ENCODE assay signal across 15 cellular contexts in the genomic region with DNA sequence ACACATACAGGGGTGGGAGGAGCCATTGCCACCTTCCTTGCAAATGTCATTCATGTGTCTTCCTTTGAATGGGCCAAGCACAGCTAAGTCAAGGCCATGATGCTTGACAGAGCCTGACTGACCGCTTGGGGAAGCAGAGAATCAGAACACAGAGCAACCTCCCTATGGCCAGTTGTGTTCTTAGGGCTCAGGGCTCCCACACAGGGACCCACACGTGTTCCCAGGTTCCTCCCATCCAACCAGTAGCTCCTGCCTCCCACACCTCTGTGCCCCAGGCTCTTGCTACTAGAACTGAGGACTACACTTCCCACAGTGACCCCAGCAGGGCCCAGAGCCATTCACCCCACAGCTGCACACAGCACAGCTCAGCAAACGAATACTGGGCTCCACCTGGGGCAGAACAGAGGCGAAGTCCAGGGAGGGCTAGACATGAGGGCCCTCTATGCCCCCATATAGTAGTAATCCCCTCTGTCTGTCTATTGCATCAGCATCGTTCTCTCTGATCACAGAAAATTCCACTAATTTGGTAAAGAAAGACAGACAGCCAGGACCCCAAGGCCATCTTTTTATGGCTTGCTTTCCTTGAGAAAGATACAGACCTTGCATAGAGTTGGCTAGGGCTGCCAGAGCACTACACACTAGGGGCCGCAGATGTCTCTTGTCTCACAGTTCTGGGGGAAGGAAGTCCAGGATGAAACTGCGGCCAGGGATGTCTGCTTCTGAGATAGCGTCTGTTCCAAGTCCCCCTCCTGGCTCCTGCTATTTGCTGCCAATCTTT. TPM values are rescaled to one million over a fixed set of nuclear protein-coding genes. Genes with fewer than 3 reads are reported as not detected.
DNase-seq lines count a peak whose midpoint lies in the region; ATAC-seq, FAIRE-seq and TF ChIP-seq lines count a peak whose summit lies in the region.
"Had no signal": no experiment of that assay in that cellular context is flagged by ENCODE, and none has a peak within 500 bp of the region (broad histone marks: within the 10 kb centered on the region; RNA-seq: fewer than 3 reads in every experiment).

No MANE protein-coding gene starts in this region.

- no peaks in the 10 kb centered on the region for H3F3A ChIP-seq in GM23338 (replicated peaks; ENCODE audit: low read depth)

- H3K79me2 ChIP-seq in GM23338 (replicated peaks; ENCODE audit: insufficient read depth), result no peaks in the 10 kb centered on the region
- H3K79me2 ChIP-seq in K562 (ENCODE audit: control insufficient read depth, insufficient read depth, low read length), result no peaks in the 10 kb centered on the region

- in situ Hi-C loops in K562 (cut with MboI), result no loop called here

- no peak for TF ChIP-seq CTCF in GM23338 (conservative IDR thresholded peaks at IDR 0.05; ENCODE audit: low read depth in 2 of 2)
- no peak for TF ChIP-seq CTCF in K562 (IDR thresholded peaks at IDR 0.05 in 2 of 3, conservative IDR thresholded peaks at IDR 0.05 in 1 of 3; ENCODE audit: insufficient read depth in 2 of 3, low read depth in 1 of 3, low read length in 3 of 3)
- no peak for TF ChIP-seq CTCF in ovary (IDR thresholded peaks at IDR 0.05)

- CTCF ChIA-PET in K562 (lab: Yijun Ruan, JAX; ENCODE audit: low intra/inter-chr PET ratio), result no interaction called here

- H2AFZ ChIP-seq in GM23338 (peak overlapping the region; percentile 83; the same call in 1 of the 2 replicates), K562 (ENCODE audit: low read depth, low read length) (no peak overlapping the region)

- no peaks in the 10 kb centered on the region for H3K9me3 ChIP-seq in K562 (replicated peaks; ENCODE audit: control insufficient read depth, insufficient read depth, low read depth, low read length)
- no peaks in the 10 kb centered on the region for H3K9me3 ChIP-seq in ovary
- H3K9me3 ChIP-seq: BE2C, SJCRH30 had no signal

- no peak overlapping the region for H3K27ac Mint-ChIP-seq in GM23338
- H3K27ac Mint-ChIP-seq: CD4-positive, alpha-beta memory T cell had no signal

- H3K4me3 ChIP-seq in GM23338 (no peak overlapping the region), K562 (no peak overlapping the region), ovary (no peak overlapping the region)
- H3K4me3 ChIP-seq: SJCRH30 had no signal

- H3K9ac ChIP-seq in K562 (ENCODE audit: insufficient read depth in 1 of 2, low read depth in 2 of 2, low read length in 2 of 2), result no peak overlapping the region

- POLR2A ChIA-PET in K562 (lab: Yijun Ruan, JAX), result no interaction called here

- intact Hi-C loops in K562 (cut with micrococcal nuclease) (no loop called here), ovary (cut with DNase I) (loop anchor here in 1 of 4 donors (5.0 kb wide), 1 partner anchor 38 kb away; no protein-coding TSS in a partner anchor)

- H3K36me3 ChIP-seq in GM23338 (ENCODE audit: insufficient read depth) (no peaks in the 10 kb centered on the region), K562 (ENCODE audit: control insufficient read depth, insufficient read depth, low read length) (no peaks in the 10 kb centered on the region), ovary (no peaks in the 10 kb centered on the region)
- H3K36me3 ChIP-seq: BE2C, SJCRH30 had no signal

- BruUV-seq in K562 (replicated peaks; lab: Mats Ljungman, UMichigan), result no TSS peak

- no peak overlapping the region for H3K4me3 Mint-ChIP-seq in GM23338
- H3K4me3 Mint-ChIP-seq: CD4-positive, alpha-beta memory T cell had no signal

- ATAC-seq in GM23338, result no peak
- ATAC-seq in K562, result no peak
- no peak for ATAC-seq in GM21381 (IDR thresholded peaks at IDR 0.05; ENCODE audit: unreplicated experiment)

- H3K27ac ChIP-seq in GM23338 (ENCODE audit: low read depth) (no peak overlapping the region), K562 (ENCODE audit: extremely low read depth, low read depth, low read length) (no peak overlapping the region), ovary (peak overlapping the region; percentile 12 to 62)
- H3K27ac ChIP-seq: SJCRH30 had no signal

- no peaks in the 10 kb centered on the region for H3K9me1 ChIP-seq in K562 (ENCODE audit: control insufficient read depth, insufficient read depth, low read length)

- H4K20me1 ChIP-seq in GM23338 (replicated peaks; ENCODE audit: insufficient read depth) (no peaks in the 10 kb centered on the region), K562 (replicated peaks; ENCODE audit: control insufficient read depth, insufficient read depth, low read length) (no peaks in the 10 kb centered on the region)

- no peaks in the 10 kb centered on the region; the same call in 2 of the 3 replicates for H3K36me3 Mint-ChIP-seq in GM23338 (ENCODE audit: low read depth)
- H3K36me3 Mint-ChIP-seq: CD4-positive, alpha-beta memory T cell had no signal

- H3K27me3 ChIP-seq in GM23338 (ENCODE audit: insufficient read depth), result no peaks in the 10 kb centered on the region
- peaks cover 0 to 36% of the 10 kb centered on the region in 2 experiments for H3K27me3 ChIP-seq in K562 (ENCODE audit: control insufficient read depth in 2 of 2, insufficient read depth in 2 of 2, low read length in 2 of 2)
- H3K27me3 ChIP-seq in ovary, result no peaks in the 10 kb centered on the region
- H3K27me3 ChIP-seq: BE2C, SJCRH30 had no signal

- TF ChIP-seq POLR2A in K562 (conservative IDR thresholded peaks at IDR 0.05) (no peak), ovary (IDR thresholded peaks at IDR 0.05) (no peak)

- no peak for FAIRE-seq in K562 (lab: Jason Lieb, UNC)
- FAIRE-seq: GM19239 had no signal

- DNase-seq in GM23338 (ENCODE audit: low spot score) (no peak), K562 (ENCODE audit: extremely low read depth in 1 of 4, low spot score in 3 of 4) (no peak), left kidney (ENCODE audit: low read depth, low spot score) (peak; percentile 46), ovary (peak; percentile 53 to 64 (median 57)), T-helper 9 cell (no peak)
- DNase-seq in central memory CD4-positive, alpha-beta T cell, result no peak
- DNase-seq: BE2C; CD4-positive, alpha-beta memory T cell; GF-D8; Karpas-422; NCI-H1930; NCI-H446 treated with DMSO at 0.1 percent for 48 hours; SJCRH30 had no signal

- H3K27me3 Mint-ChIP-seq in GM23338 (ENCODE audit: insufficient read depth, low read depth, poor library complexity), result peaks cover 6% of the 10 kb centered on the region

- TF ChIP-seq RAD21 in K562 (CRISPR knock-in tag; conservative IDR thresholded peaks at IDR 0.05 in 1 of 2, IDR thresholded peaks at IDR 0.05 in 1 of 2), result no peak

- TF ChIP-seq EP300 in K562 (IDR thresholded peaks at IDR 0.05; ENCODE audit: low read length) (no peak), ovary (IDR thresholded peaks at IDR 0.05) (no peak)

- no peaks in the 10 kb centered on the region for H3K9me2 ChIP-seq in GM23338 (ENCODE audit: insufficient read depth)

- 2% methylated on average over 8 of the region's 8 CpGs for WGBS in K562 (ENCODE audit: insufficient coverage, low coverage, missing lambda C conversion rate)
- 28 to 36% (median 28%) methylated on average over 8 of the region's 8 CpGs for WGBS in ovary, 3 donors

- peaks cover 5% of the 10 kb centered on the region for H3K4me1 ChIP-seq in GM23338 (ENCODE audit: insufficient read depth)
- H3K4me1 ChIP-seq in K562 (replicated peaks in 1 of 2; ENCODE audit: control insufficient read depth in 2 of 2, insufficient read depth in 2 of 2, low read length in 2 of 2), result no peaks in the 10 kb centered on the region
- peaks cover 28% of the 10 kb centered on the region for H3K4me1 ChIP-seq in ovary (ENCODE audit: insufficient read depth)
- H3K4me1 ChIP-seq: BE2C, SJCRH30 had no signal

- H3K9me3 Mint-ChIP-seq in GM23338, result peaks cover 9% of the 10 kb centered on the region; the same call in 2 of the 3 replicates

- H3K4me2 ChIP-seq in GM23338 (no peak overlapping the region), K562 (ENCODE audit: insufficient read depth, low read length) (no peak overlapping the region)

- H3K4me1 Mint-ChIP-seq in GM23338, result peaks cover 14% of the 10 kb centered on the region
- H3K4me1 Mint-ChIP-seq: CD4-positive, alpha-beta memory T cell had no signal

TF ChIP-seq in GM23338, 12 proteins besides CTCF, POLR2A, EP300 and RAD21 (continues in another document):
- TF ChIP-seq JUNB (IDR thresholded peaks at IDR 0.05; ENCODE audit: unreplicated experiment), result no peak

TF ChIP-seq in K562, 482 proteins besides CTCF, POLR2A, EP300 and RAD21:
- TF ChIP-seq EP400 (IDR thresholded peaks at IDR 0.05) (no peak), CEBPG (CRISPR knock-in tag; IDR thresholded peaks at IDR 0.05) (peak; percentile 17; the same call in 1 of the 2 replicates), CEBPG (tag; conservative IDR thresholded peaks at IDR 0.05 in 1 of 2, IDR thresholded peaks at IDR 0.05 in 1 of 2) (no peak), RNF2 (IDR thresholded peaks at IDR 0.05) (peak; percentile 41; the same call in 1 of the 2 replicates)

RNA-seq across cellular contexts. Expression of gene KLF15, which starts 42.7 kb away (rescaled TPM):
- 14.0 and 19.8 TPM in 2 replicates for total RNA-seq in GM23338 (2014; rRNA removed; shearing (Covaris generic))
- 3.3 and 3.5 TPM in 2 replicates for polyA plus RNA-seq in GM23338 (2016; fragmentation: Nextera tagmentation; extraction: Ambion mirVana)
- 2.5 and 7.4 TPM in 2 replicates for total RNA-seq in K562 (2011; cell fraction: chromatin; rRNA removed; ENCODE audit: low replicate concordance)
- total RNA-seq in K562 (2011; cell fraction: nucleolus; rRNA removed), result 6.7 and 7.2 TPM in 2 replicates
- total RNA-seq in K562 (2011; cell fraction: nucleoplasm; rRNA removed), result 2.3 and 4.8 TPM in 2 replicates
- total RNA-seq in K562 (2014; rRNA removed), result 3.5 and 3.7 TPM in 2 replicates
- total RNA-seq in K562 (2014; rRNA removed; fragmentation: Illumina TruSeq; extraction: Trizol), result 0.91 and 1.1 TPM in 2 replicates
- total RNA-seq in K562 (2015; rRNA removed; fragmentation: Illumina TruSeq; extraction: Trizol), result 0.83 and 0.91 TPM in 2 replicates
- 3.7 and 4.8 TPM in 2 replicates for total RNA-seq in K562 (2021)
- 1.7 and 1.9 TPM in 2 replicates for polyA plus RNA-seq in K562 (2011; rRNA removed)
- polyA plus RNA-seq in K562 (2011; cell fraction: cytosol; rRNA removed), result 1.5 and 4.3 TPM in 2 replicates
- polyA plus RNA-seq in K562 (2011; cell fraction: nucleus; rRNA removed), result 2.5 and 4.1 TPM in 2 replicates
- polyA plus RNA-seq in K562 (2012), result 1.1 TPM in 2 replicates
- polyA plus RNA-seq in K562 (2014; fragmentation: Illumina TruSeq; extraction: Trizol), result 1.2 and 1.8 TPM in 2 replicates
- under 1 TPM; 0.08 to 0.13 TPM for polyA plus RNA-seq in K562 (2014; fragmentation: Nextera tagmentation; extraction: Ambion mirVana)
- polyA plus RNA-seq in K562 (2014; rRNA removed), result 2.8 and 3.2 TPM in 2 replicates
- 0.63 and 0.67 TPM in 2 replicates for polyA minus RNA-seq in K562 (2011; rRNA and poly(A)+ RNA removed)
- polyA minus RNA-seq in K562 (2011; cell fraction: cytosol; rRNA and poly(A)+ RNA removed), result 0.46 and 0.76 TPM in 2 replicates
- polyA minus RNA-seq in K562 (2011; cell fraction: nucleus; rRNA and poly(A)+ RNA removed), result 5.0 TPM in 2 replicates
- total RNA-seq in ovary, result 10 to 100 TPM; 23.2 to 83.3 (median 40.0) TPM
- polyA plus RNA-seq in ovary, result 10 to 100 TPM; 13.4 to 61.4 TPM
- polyA plus RNA-seq: CD4-positive, alpha-beta memory T cell had no signal

Comparison
In these comparisons a context has a peak if more than half of its experiments do, and no peak if none do; other contexts are left out.
1. DNase-seq: peak in left kidney (single experiment) and ovary (5 of 5); none in GM23338 (single experiment), K562 (0 of 4), central memory CD4-positive, alpha-beta T cell (single experiment) and T-helper 9 cell (single experiment).
2. H3K27ac ChIP-seq: peak in ovary (2 of 2); none in GM23338 (single experiment) and K562 (single experiment).